ENCODE assay signal across 8 cellular contexts in genomic region chr20:33443006-33443511, GRCh38. TPM values are rescaled to one million over a fixed set of nuclear protein-coding genes. Genes with fewer than 3 reads are reported as not detected.
A peak's percentile ranks its signal among the peaks of the same experiment; 100 is the strongest.
DNase-seq lines count a peak whose midpoint lies in the region; ATAC-seq and TF ChIP-seq lines count a peak whose summit lies in the region.

No MANE protein-coding gene starts in this region.

- H3K36me3 ChIP-seq in CD4-positive, CD25-positive, alpha-beta regulatory T cell (ENCODE audit: control insufficient read depth, insufficient read depth, low read length): no peaks in the 10 kb centered on the region
- H3K36me3 ChIP-seq in Peyer's patch: no peaks in the 10 kb centered on the region

- no peak for TF ChIP-seq CTCF in Peyer's patch (IDR thresholded peaks at IDR 0.05)
- no peak for TF ChIP-seq CTCF in choroid plexus epithelial cell (conservative IDR thresholded peaks at IDR 0.05; ENCODE audit: low read depth, low read length)
- no peak for TF ChIP-seq CTCF in lower leg skin (IDR thresholded peaks at IDR 0.05)

- peaks cover 0 to 1% (median 0%) of the 10 kb centered on the region in 7 donors for H3K9me3 Mint-ChIP-seq in CD4-positive, CD25-positive, alpha-beta regulatory T cell

- intact Hi-C loops in lower leg skin (cut with DNase I; ENCODE audit: low total_unique reads): no loop called here

- DNase-seq in CD4-positive, CD25-positive, alpha-beta regulatory T cell: peak in 2 of 3 donors; percentile 10 to 34
- DNase-seq in Peyer's patch: peak in 1 of 3 donors; percentile 58
- no peak for DNase-seq in choroid plexus epithelial cell (ENCODE audit: low read depth)
- peak in 1 of 2 donors; percentile 89 for DNase-seq in lower leg skin (ENCODE audit: low spot score in 2 of 2)
- DNase-seq in substantia nigra (lab: John Stamatoyannopoulos, UW): peak in 7 of 49 donors; percentile 13 to 63 (median 36)
- no peak for DNase-seq in medulla oblongata (ENCODE audit: extremely low spot score)

- no peaks in the 10 kb centered on the region for H3K27me3 Mint-ChIP-seq in CD4-positive, CD25-positive, alpha-beta regulatory T cell

- peaks cover 4 to 24% (median 12%) of the 10 kb centered on the region in 4 donors for H3K4me1 Mint-ChIP-seq in CD4-positive, CD25-positive, alpha-beta regulatory T cell

- H3K4me3 Mint-ChIP-seq in CD4-positive, CD25-positive, alpha-beta regulatory T cell: peak overlapping the region; percentile 73 to 89 (median 84)

- H3K4me3 ChIP-seq in CD4-positive, CD25-positive, alpha-beta regulatory T cell (ENCODE audit: low read depth, low read length): no peak overlapping the region
- H3K4me3 ChIP-seq in Peyer's patch (peak overlapping the region; percentile 81 to 97 (median 88)), choroid plexus epithelial cell (ENCODE audit: low read depth, low read length) (peak overlapping the region; percentile 72), lower leg skin (ENCODE audit: low read depth, poor library complexity, severe bottlenecking) (peak overlapping the region; percentile 67)

- ATAC-seq in CD4-positive, CD25-positive, alpha-beta regulatory T cell (ENCODE audit: low read depth in 2 of 2): peak in 1 of 2 donors; percentile 5
- ATAC-seq in GM21619 (IDR thresholded peaks at IDR 0.05; ENCODE audit: unreplicated experiment) (peak; percentile 29), HG02571 (IDR thresholded peaks at IDR 0.05; ENCODE audit: unreplicated experiment) (no peak)

- WGBS in lower leg skin, 2 donors: 5 to 18% methylated on average over 6 to 25 of the region's 45 CpGs

- TF ChIP-seq POLR2A in Peyer's patch (IDR thresholded peaks at IDR 0.05) (no peak), lower leg skin (IDR thresholded peaks at IDR 0.05) (no peak)

- no peaks in the 10 kb centered on the region for H3K36me3 Mint-ChIP-seq in CD4-positive, CD25-positive, alpha-beta regulatory T cell

- H3K4me1 ChIP-seq in CD4-positive, CD25-positive, alpha-beta regulatory T cell (ENCODE audit: control insufficient read depth, insufficient read depth, low read length, poor library complexity, severe bottlenecking): peaks cover 24% of the 10 kb centered on the region
- H3K4me1 ChIP-seq in Peyer's patch: peaks cover 0 to 18% (median 3%) of the 10 kb centered on the region in 4 donors

- no peak overlapping the region for H3K27ac ChIP-seq in CD4-positive, CD25-positive, alpha-beta regulatory T cell (ENCODE audit: insufficient read depth, low read length, poor library complexity, severe bottlenecking)
- H3K27ac ChIP-seq in Peyer's patch: peak overlapping the region; percentile 78 to 90 (median 84)
- peak overlapping the region; percentile 53 for H3K27ac ChIP-seq in substantia nigra (ENCODE audit: low read depth, low read length, poor library complexity, severe bottlenecking)

- H3K9me3 ChIP-seq in CD4-positive, CD25-positive, alpha-beta regulatory T cell (ENCODE audit: control insufficient read depth in 2 of 2, low read length in 2 of 2): no peaks in the 10 kb centered on the region
- no peaks in the 10 kb centered on the region for H3K9me3 ChIP-seq in Peyer's patch

- no peaks in the 10 kb centered on the region for H3K27me3 ChIP-seq in CD4-positive, CD25-positive, alpha-beta regulatory T cell (ENCODE audit: control insufficient read depth, insufficient read depth, low read length)
- H3K27me3 ChIP-seq in Peyer's patch: no peaks in the 10 kb centered on the region

- peak overlapping the region in 2 of 3 donors; percentile 38 to 42 for H3K27ac Mint-ChIP-seq in CD4-positive, CD25-positive, alpha-beta regulatory T cell

RNA-seq across cellular contexts. Expression of gene SNTA1, which starts 0.5 kb away (rescaled TPM):
- total RNA-seq in CD4-positive, CD25-positive, alpha-beta regulatory T cell: 6.2 TPM
- 1 to 10 TPM; 3.8 to 8.0 (median 4.9) TPM for polyA plus RNA-seq in CD4-positive, CD25-positive, alpha-beta regulatory T cell
- total RNA-seq in Peyer's patch (10 to 100 TPM; 12.1 to 15.0 (median 14.4) TPM), lower leg skin (10 to 100 TPM; 13.0 to 22.6 (median 17.8) TPM)

RNA-seq across cellular contexts. Expression of gene CDK5RAP1, which starts 41.7 kb away (rescaled TPM):
- total RNA-seq in CD4-positive, CD25-positive, alpha-beta regulatory T cell: 48.0 TPM
- 10 to 100 TPM; 31.4 to 37.6 (median 34.6) TPM for polyA plus RNA-seq in CD4-positive, CD25-positive, alpha-beta regulatory T cell
- total RNA-seq in Peyer's patch (10 to 100 TPM; 23.5 to 47.0 (median 30.9) TPM), lower leg skin (10 to 100 TPM; 22.3 to 33.3 (median 25.4) TPM)

RNA-seq across cellular contexts. Expression of gene CBFA2T2, which starts 46.8 kb away (rescaled TPM):
- 31.0 TPM for total RNA-seq in CD4-positive, CD25-positive, alpha-beta regulatory T cell
- polyA plus RNA-seq in CD4-positive, CD25-positive, alpha-beta regulatory T cell: 10 to 100 TPM; 11.8 to 14.8 (median 13.2) TPM
- total RNA-seq in Peyer's patch (10 to 100 TPM; 31.2 to 51.3 (median 37.8) TPM), lower leg skin (10 to 100 TPM; 17.2 to 24.6 (median 21.7) TPM)

Comparison
In these comparisons a context has a peak if more than half of its experiments do, and no peak if none do; other contexts are left out.
1. DNase-seq: peak in CD4-positive, CD25-positive, alpha-beta regulatory T cell (2 of 3); none in choroid plexus epithelial cell (single experiment) and medulla oblongata (single experiment).